Comparison of ENCODE assay signal across 17 cellular contexts in genomic region chr19:50992666-50993035, GRCh38. TPM values are rescaled to one million over a fixed set of nuclear protein-coding genes. Genes with fewer than 3 reads are reported as not detected.
DNase-seq lines count a peak whose midpoint lies in the region; ATAC-seq, FAIRE-seq and TF ChIP-seq lines count a peak whose summit lies in the region.
"Had no signal": no experiment of that assay in that cellular context is flagged by ENCODE, and none has a peak within 500 bp of the region (broad histone marks: within the 10 kb centered on the region; RNA-seq: fewer than 3 reads in every experiment).

No MANE protein-coding gene starts in this region.

- no peaks in the 10 kb centered on the region for H3K9me1 ChIP-seq in keratinocyte (ENCODE audit: control insufficient read depth, extremely low read depth, insufficient read depth, low read length)

- H3K9me3 ChIP-seq in PC-3 (ENCODE audit: low read length), result no peaks in the 10 kb centered on the region
- H3K9me3 ChIP-seq in keratinocyte (ENCODE audit: control insufficient read depth, low read depth, low read length), result no peaks in the 10 kb centered on the region
- H3K9me3 ChIP-seq: Caco-2 had no signal

- H3K36me3 Mint-ChIP-seq in activated CD4-positive, alpha-beta memory T cell treated with anti-CD3 and anti-CD28 coated beads for 36 hours, result no peaks in the 10 kb centered on the region
- H3K36me3 Mint-ChIP-seq in mesothelial cell of epicardium, result no peaks in the 10 kb centered on the region
- H3K36me3 Mint-ChIP-seq: CD8-positive, alpha-beta memory T cell had no signal

- H3K4me2 ChIP-seq in PC-3 (ENCODE audit: low read length) (peak overlapping the region; percentile 14; the same call in 1 of the 2 replicates), keratinocyte (ENCODE audit: control insufficient read depth, extremely low read depth, insufficient read depth, low read depth, low read length) (peak overlapping the region; percentile 58)
- H3K4me2 ChIP-seq: BLaER1 had no signal

- H3K4me3 Mint-ChIP-seq in stimulated activated naive CD8-positive, alpha-beta T cell treated with anti-CD3 and anti-CD28 coated beads, Interleukin-15, amount 100 ng/mL, for 72 hours, result no peak overlapping the region
- no peak overlapping the region for H3K4me3 Mint-ChIP-seq in activated CD4-positive, alpha-beta memory T cell treated with anti-CD3 and anti-CD28 coated beads for 36 hours
- no peak overlapping the region for H3K4me3 Mint-ChIP-seq in mesothelial cell of epicardium
- H3K4me3 Mint-ChIP-seq: CD8-positive, alpha-beta memory T cell had no signal

- TF ChIP-seq CTCF in PC-3 (conservative IDR thresholded peaks at IDR 0.05; ENCODE audit: low read depth, low read length) (no peak), keratinocyte (optimal IDR thresholded peaks at IDR 0.05 in 1 of 3, IDR thresholded peaks at IDR 0.05 in 1 of 3, conservative IDR thresholded peaks at IDR 0.05 in 1 of 3; ENCODE audit: extremely low read depth in 1 of 3, insufficient read depth in 2 of 3, low read length in 3 of 3) (no peak), mesothelial cell of epicardium (IDR thresholded peaks at IDR 0.05; ENCODE audit: unreplicated experiment) (no peak)

- H3K79me2 ChIP-seq in PC-3 (ENCODE audit: low read length), result no peaks in the 10 kb centered on the region
- no peaks in the 10 kb centered on the region for H3K79me2 ChIP-seq in keratinocyte (ENCODE audit: control insufficient read depth, insufficient read depth, low read length)

- H3K27ac ChIP-seq in PC-3 (ENCODE audit: low read length) (peak overlapping the region; percentile 72), epithelial cell of prostate (peak overlapping the region; percentile 86), keratinocyte (ENCODE audit: control insufficient read depth, insufficient read depth, low read length) (peak overlapping the region; percentile 73)
- H3K27ac ChIP-seq: BLaER1 had no signal

- ATAC-seq in PC-3, result no peak
- no peak for ATAC-seq in stimulated activated naive CD8-positive, alpha-beta T cell treated with anti-CD3 and anti-CD28 coated beads, Interleukin-15, amount 100 ng/mL, for 72 hours

- DNase-seq in Caki2 (ENCODE audit: low read depth), result peak; percentile 54
- DNase-seq in PC-3, result peak; percentile 73
- peak; percentile 86 for DNase-seq in epithelial cell of prostate (ENCODE audit: low read depth, low spot score)
- DNase-seq in keratinocyte (ENCODE audit: low read depth, low spot score), result no peak
- no peak for DNase-seq in stimulated activated naive CD8-positive, alpha-beta T cell treated with anti-CD3 and anti-CD28 coated beads, Interleukin-15, amount 100 ng/mL, for 72 hours
- DNase-seq in activated CD4-positive, alpha-beta memory T cell treated with anti-CD3 and anti-CD28 coated beads for 36 hours, result no peak
- DNase-seq in mesothelial cell of epicardium (ENCODE audit: low spot score in 2 of 2, unreplicated experiment in 2 of 2), result no peak
- no peak for DNase-seq in stimulated activated CD4-positive, alpha-beta T cell treated with anti-CD3 and anti-CD28 coated beads, Interleukin-4, amount 100 ng/mL, for 24 hours
- DNase-seq: 8988T; AML-193; Caco-2; CD8-positive, alpha-beta memory T cell; DMS 273 treated with DMSO at 0.1 percent for 48 hours; HCEC 1CT had no signal

- no peaks in the 10 kb centered on the region for H3F3A ChIP-seq in PC-3 (ENCODE audit: low read length, unreplicated experiment)

- H3K36me3 ChIP-seq in PC-3 (ENCODE audit: low read depth, low read length), result no peaks in the 10 kb centered on the region
- peaks cover 0 to 2% of the 10 kb centered on the region in 2 experiments for H3K36me3 ChIP-seq in keratinocyte (ENCODE audit: control insufficient read depth in 2 of 2, extremely low read depth in 1 of 2, insufficient read depth in 2 of 2, low read length in 2 of 2)
- H3K36me3 ChIP-seq: BLaER1 had no signal

- H3K9ac ChIP-seq in PC-3 (ENCODE audit: low read length) (no peak overlapping the region; the same call in 1 of the 2 replicates), keratinocyte (ENCODE audit: control insufficient read depth, extremely low read depth, insufficient read depth, low read length) (peak overlapping the region; percentile 35)
- H3K9ac ChIP-seq: BLaER1 had no signal

- H3K4me3 ChIP-seq in PC-3 (ENCODE audit: low read length), result no peak overlapping the region
- H3K4me3 ChIP-seq in keratinocyte (ENCODE audit: control insufficient read depth in 2 of 3, extremely low read depth in 1 of 3, insufficient read depth in 2 of 3, low read depth in 1 of 3, low read length in 3 of 3), result peak overlapping the region in 1 of 3 experiments; percentile 16
- H3K4me3 ChIP-seq: BLaER1 had no signal

- H2AFZ ChIP-seq in PC-3 (ENCODE audit: low read length), result peak overlapping the region; percentile 36
- H2AFZ ChIP-seq in keratinocyte (ENCODE audit: control insufficient read depth, low read length), result peak overlapping the region; percentile 71

- H3K9me3 Mint-ChIP-seq in stimulated activated naive CD8-positive, alpha-beta T cell treated with anti-CD3 and anti-CD28 coated beads, Interleukin-15, amount 100 ng/mL, for 72 hours, result peaks cover 0 to 8% of the 10 kb centered on the region in 2 donors
- H3K9me3 Mint-ChIP-seq in activated CD4-positive, alpha-beta memory T cell treated with anti-CD3 and anti-CD28 coated beads for 36 hours, result no peaks in the 10 kb centered on the region
- H3K9me3 Mint-ChIP-seq in mesothelial cell of epicardium, result no peaks in the 10 kb centered on the region

- H3K9me2 ChIP-seq in PC-3 (replicated peaks; ENCODE audit: low read length), result no peaks in the 10 kb centered on the region

- in situ Hi-C loops in Caki2 (cut with HindIII; ENCODE audit: low pct_unique_long_range_greater_than_20kb, low sequenced_read_pairs), result no loop called here

- no peaks in the 10 kb centered on the region for H4K20me1 ChIP-seq in PC-3 (ENCODE audit: low read length)
- H4K20me1 ChIP-seq in keratinocyte (ENCODE audit: control insufficient read depth, extremely low read depth, insufficient read depth, low read length), result no peaks in the 10 kb centered on the region
- H4K20me1 ChIP-seq: BLaER1 had no signal

- H3K4me1 Mint-ChIP-seq in stimulated activated naive CD8-positive, alpha-beta T cell treated with anti-CD3 and anti-CD28 coated beads, Interleukin-15, amount 100 ng/mL, for 72 hours, result no peaks in the 10 kb centered on the region
- no peaks in the 10 kb centered on the region for H3K4me1 Mint-ChIP-seq in activated CD4-positive, alpha-beta memory T cell treated with anti-CD3 and anti-CD28 coated beads for 36 hours (ENCODE audit: low read depth)
- no peaks in the 10 kb centered on the region for H3K4me1 Mint-ChIP-seq in mesothelial cell of epicardium
- H3K4me1 Mint-ChIP-seq: CD8-positive, alpha-beta memory T cell had no signal

- peaks cover 34% of the 10 kb centered on the region for H3K27me3 Mint-ChIP-seq in stimulated activated naive CD8-positive, alpha-beta T cell treated with anti-CD3 and anti-CD28 coated beads, Interleukin-15, amount 100 ng/mL, for 72 hours
- peaks cover 24% of the 10 kb centered on the region for H3K27me3 Mint-ChIP-seq in activated CD4-positive, alpha-beta memory T cell treated with anti-CD3 and anti-CD28 coated beads for 36 hours
- peaks cover 52% of the 10 kb centered on the region for H3K27me3 Mint-ChIP-seq in mesothelial cell of epicardium (ENCODE audit: low read depth)

- H3K27ac Mint-ChIP-seq in stimulated activated naive CD8-positive, alpha-beta T cell treated with anti-CD3 and anti-CD28 coated beads, Interleukin-15, amount 100 ng/mL, for 72 hours, result no peak overlapping the region
- H3K27ac Mint-ChIP-seq in activated CD4-positive, alpha-beta memory T cell treated with anti-CD3 and anti-CD28 coated beads for 36 hours, result no peak overlapping the region
- H3K27ac Mint-ChIP-seq in mesothelial cell of epicardium, result no peak overlapping the region
- H3K27ac Mint-ChIP-seq: CD8-positive, alpha-beta memory T cell had no signal

- no TSS peak for BruUV-seq in PC-3 (replicated peaks; lab: Mats Ljungman, UMichigan)

- FAIRE-seq in keratinocyte (lab: Jason Lieb, UNC), result peak; percentile 34

- CTCF ChIA-PET in PC-3 (lab: Charles Lee), result no interaction called here
- CTCF ChIA-PET in activated CD4-positive, alpha-beta memory T cell treated with anti-CD3 and anti-CD28 coated beads for 36 hours (lab: Charles Lee), result no interaction called here

- intact Hi-C loops in PC-3 (cut with micrococcal nuclease), result no loop called here
- intact Hi-C loops in activated CD4-positive, alpha-beta memory T cell treated with anti-CD3 and anti-CD28 coated beads for 36 hours (cut with micrococcal nuclease), result no loop called here

- H3K27me3 ChIP-seq in PC-3 (ENCODE audit: low read length) (peaks cover 2% of the 10 kb centered on the region; the same call in 1 of the 2 replicates), keratinocyte (ENCODE audit: control insufficient read depth, extremely low read depth, insufficient read depth, low read length) (no peaks in the 10 kb centered on the region)
- H3K27me3 ChIP-seq: BLaER1 had no signal

- dilution Hi-C loops in keratinocyte (cut with MboI; ENCODE audit: extremely low pct_ligation_motif_present, low sequenced_read_pairs), result no loop called here

- POLR2A ChIA-PET in PC-3 (lab: Charles Lee; ENCODE audit: unreplicated experiment), result no interaction called here
- POLR2A ChIA-PET in activated CD4-positive, alpha-beta memory T cell treated with anti-CD3 and anti-CD28 coated beads for 36 hours (lab: Charles Lee), result no interaction called here

- H3K4me1 ChIP-seq in PC-3 (ENCODE audit: insufficient read depth, low read length), result peaks cover 14% of the 10 kb centered on the region
- peaks cover 19% of the 10 kb centered on the region for H3K4me1 ChIP-seq in keratinocyte (ENCODE audit: control insufficient read depth, extremely low read depth, insufficient read depth, low read length)
- H3K4me1 ChIP-seq: BLaER1, Caco-2 had no signal

RNA-seq across cellular contexts. Expression of gene KLK8, which starts 8.8 kb away (rescaled TPM):
- not detected in 2 replicates for total RNA-seq in Caki2 (2014; rRNA removed; shearing (Covaris generic); ENCODE audit: low replicate concordance)
- total RNA-seq in PC-3 (2014; rRNA removed), result 2.3 TPM in 1 of 2 replicates, not detected in the other
- polyA plus RNA-seq in keratinocyte, result 88.8 to 232 TPM (median 118 TPM) in 3 replicates
- polyA plus RNA-seq in keratinocyte (2011; ENCODE audit: low read depth), result 465 TPM
- polyA plus RNA-seq in keratinocyte (2011; cell fraction: cytosol; rRNA removed), result 101 and 121 TPM in 2 replicates
- 103 and 104 TPM in 2 replicates for polyA plus RNA-seq in keratinocyte (2011; cell fraction: nucleus; rRNA removed)
- 205 and 602 TPM in 2 replicates for polyA plus RNA-seq in keratinocyte (2012; ENCODE audit: low replicate concordance)
- polyA minus RNA-seq in keratinocyte, result 75.5 to 165 TPM (median 104 TPM) in 3 replicates
- 82.9 TPM for polyA minus RNA-seq in keratinocyte (2011; cell fraction: cytosol; rRNA and poly(A)+ RNA removed)
- polyA minus RNA-seq in keratinocyte (2011; cell fraction: nucleus; rRNA and poly(A)+ RNA removed), result 61.0 and 75.9 TPM in 2 replicates
- not detected for total RNA-seq in activated CD4-positive, alpha-beta memory T cell treated with anti-CD3 and anti-CD28 coated beads for 36 hours
- total RNA-seq in mesothelial cell of epicardium, result 5.4 to 8.6 TPM (median 6.9 TPM) in 3 replicates
- total RNA-seq: CD8-positive, alpha-beta memory T cell; Daoy; H4 had no signal
- polyA plus RNA-seq: CD8-positive, alpha-beta memory T cell had no signal

RNA-seq across cellular contexts. Expression of gene KLK7, which starts 8.9 kb away (rescaled TPM):
- not detected in 2 replicates for total RNA-seq in Caki2 (2014; rRNA removed; shearing (Covaris generic); ENCODE audit: low replicate concordance)
- total RNA-seq in PC-3 (2014; rRNA removed) (0.23 and 3.6 TPM in 2 replicates), mesothelial cell of epicardium (0.52 to 1.3 TPM (median 0.97 TPM) in 3 replicates)
- 22.4 to 33.8 TPM (median 29.2 TPM) in 3 replicates for polyA plus RNA-seq in keratinocyte
- polyA plus RNA-seq in keratinocyte (2011; ENCODE audit: low read depth), result 140 TPM
- 27.6 and 59.2 TPM in 2 replicates for polyA plus RNA-seq in keratinocyte (2011; cell fraction: cytosol; rRNA removed)
- polyA plus RNA-seq in keratinocyte (2011; cell fraction: nucleus; rRNA removed), result 89.8 and 155 TPM in 2 replicates
- 36.2 and 757 TPM in 2 replicates for polyA plus RNA-seq in keratinocyte (2012; ENCODE audit: low replicate concordance)
- 11.1 to 66.6 TPM (median 14.4 TPM) in 3 replicates for polyA minus RNA-seq in keratinocyte
- 16.1 TPM for polyA minus RNA-seq in keratinocyte (2011; cell fraction: cytosol; rRNA and poly(A)+ RNA removed)
- 39.9 and 57.8 TPM in 2 replicates for polyA minus RNA-seq in keratinocyte (2011; cell fraction: nucleus; rRNA and poly(A)+ RNA removed)
- not detected for total RNA-seq in activated CD4-positive, alpha-beta memory T cell treated with anti-CD3 and anti-CD28 coated beads for 36 hours
- total RNA-seq: Caco-2; CD8-positive, alpha-beta memory T cell; Daoy; H4 had no signal
- polyA plus RNA-seq: CD8-positive, alpha-beta memory T cell had no signal

RNA-seq across cellular contexts. Expression of gene KLK6, which starts 23.3 kb away (rescaled TPM):
- total RNA-seq in Caki2 (2014; rRNA removed; shearing (Covaris generic); ENCODE audit: low replicate concordance), result not detected in 2 replicates
- total RNA-seq in PC-3 (2014; rRNA removed) (73.7 and 75.0 TPM in 2 replicates), mesothelial cell of epicardium (14.6 to 15.4 TPM (median 15.4 TPM) in 3 replicates)
- 0.73 to 2.5 TPM (median 1.9 TPM) in 3 replicates for polyA plus RNA-seq in keratinocyte
- 5.6 TPM for polyA plus RNA-seq in keratinocyte (2011; ENCODE audit: low read depth)
- 0.81 and 2.5 TPM in 2 replicates for polyA plus RNA-seq in keratinocyte (2011; cell fraction: cytosol; rRNA removed)
- 3.6 and 7.7 TPM in 2 replicates for polyA plus RNA-seq in keratinocyte (2011; cell fraction: nucleus; rRNA removed)
- 2.8 and 23.6 TPM in 2 replicates for polyA plus RNA-seq in keratinocyte (2012; ENCODE audit: low replicate concordance)
- 0.69 to 5.9 TPM (median 2.7 TPM) in 3 replicates for polyA minus RNA-seq in keratinocyte
- 3.3 TPM for polyA minus RNA-seq in keratinocyte (2011; cell fraction: cytosol; rRNA and poly(A)+ RNA removed)
- polyA minus RNA-seq in keratinocyte (2011; cell fraction: nucleus; rRNA and poly(A)+ RNA removed), result 3.2 and 8.3 TPM in 2 replicates
- not detected for total RNA-seq in activated CD4-positive, alpha-beta memory T cell treated with anti-CD3 and anti-CD28 coated beads for 36 hours
- total RNA-seq: CD8-positive, alpha-beta memory T cell; Daoy; H4 had no signal
- polyA plus RNA-seq: CD8-positive, alpha-beta memory T cell had no signal

RNA-seq across cellular contexts. Expression of gene KLK10, which starts 26.9 kb away (rescaled TPM):
- not detected in 2 replicates for total RNA-seq in Caki2 (2014; rRNA removed; shearing (Covaris generic); ENCODE audit: low replicate concordance)
- total RNA-seq in PC-3 (2014; rRNA removed) (1.2 and 2.9 TPM in 2 replicates), mesothelial cell of epicardium (1.4 to 2.2 TPM (median 2.1 TPM) in 3 replicates)
- polyA plus RNA-seq in keratinocyte, result 56.3 to 97.5 TPM (median 95.3 TPM) in 3 replicates
- polyA plus RNA-seq in keratinocyte (2011; ENCODE audit: low read depth), result 229 TPM
- 130 and 165 TPM in 2 replicates for polyA plus RNA-seq in keratinocyte (2011; cell fraction: cytosol; rRNA removed)
- 213 and 216 TPM in 2 replicates for polyA plus RNA-seq in keratinocyte (2011; cell fraction: nucleus; rRNA removed)
- polyA plus RNA-seq in keratinocyte (2012; ENCODE audit: low replicate concordance), result 105 and 359 TPM in 2 replicates
- 56.9 to 212 TPM (median 115 TPM) in 3 replicates for polyA minus RNA-seq in keratinocyte
- 217 TPM for polyA minus RNA-seq in keratinocyte (2011; cell fraction: cytosol; rRNA and poly(A)+ RNA removed)
- 112 and 176 TPM in 2 replicates for polyA minus RNA-seq in keratinocyte (2011; cell fraction: nucleus; rRNA and poly(A)+ RNA removed)
- total RNA-seq in activated CD4-positive, alpha-beta memory T cell treated with anti-CD3 and anti-CD28 coated beads for 36 hours, result not detected
- total RNA-seq: Caco-2; CD8-positive, alpha-beta memory T cell; Daoy; H4 had no signal
- polyA plus RNA-seq: CD8-positive, alpha-beta memory T cell had no signal

RNA-seq across cellular contexts. Expression of gene KLK11, which starts 33.8 kb away (rescaled TPM):
- total RNA-seq in Caki2 (2014; rRNA removed; shearing (Covaris generic); ENCODE audit: low replicate concordance), result not detected in 2 replicates
- total RNA-seq in PC-3 (2014; rRNA removed) (0.23 TPM in 1 of 2 replicates, not detected in the other), mesothelial cell of epicardium (not detected in 3 replicates)
- 12.8 to 39.0 TPM (median 18.0 TPM) in 3 replicates for polyA plus RNA-seq in keratinocyte
- polyA plus RNA-seq in keratinocyte (2011; ENCODE audit: low read depth), result 70.5 TPM
- 29.1 and 35.1 TPM in 2 replicates for polyA plus RNA-seq in keratinocyte (2011; cell fraction: cytosol; rRNA removed)
- 57.0 and 68.1 TPM in 2 replicates for polyA plus RNA-seq in keratinocyte (2011; cell fraction: nucleus; rRNA removed)
- polyA plus RNA-seq in keratinocyte (2012; ENCODE audit: low replicate concordance), result 16.1 and 182 TPM in 2 replicates
- 8.1 to 22.2 TPM (median 10.7 TPM) in 3 replicates for polyA minus RNA-seq in keratinocyte
- polyA minus RNA-seq in keratinocyte (2011; cell fraction: cytosol; rRNA and poly(A)+ RNA removed), result 38.9 TPM
- 14.5 and 16.5 TPM in 2 replicates for polyA minus RNA-seq in keratinocyte (2011; cell fraction: nucleus; rRNA and poly(A)+ RNA removed)
- not detected for total RNA-seq in activated CD4-positive, alpha-beta memory T cell treated with anti-CD3 and anti-CD28 coated beads for 36 hours
- total RNA-seq: Caco-2; CD8-positive, alpha-beta memory T cell; Daoy; H4 had no signal
- polyA plus RNA-seq: CD8-positive, alpha-beta memory T cell had no signal

Comparison
In these comparisons a context has a peak if more than half of its experiments do, and no peak if none do; other contexts are left out.
1. DNase-seq: peak in Caki2 (single experiment), PC-3 (single experiment) and epithelial cell of prostate (single experiment); none in keratinocyte (single experiment), stimulated activated naive CD8-positive, alpha-beta T cell treated with anti-CD3 and anti-CD28 coated beads, Interleukin-15, amount 100 ng/mL, for 72 hours (0 of 2), activated CD4-positive, alpha-beta memory T cell treated with anti-CD3 and anti-CD28 coated beads for 36 hours (single experiment), mesothelial cell of epicardium (0 of 2) and stimulated activated CD4-positive, alpha-beta T cell treated with anti-CD3 and anti-CD28 coated beads, Interleukin-4, amount 100 ng/mL, for 24 hours (single experiment).
2. RNA of gene KLK6, which starts 23.3 kb away (total RNA-seq): 73.7 to 75.0 TPM in PC-3 and 14.6 to 15.4 TPM in mesothelial cell of epicardium; not detected in Caki2 and not detected in activated CD4-positive, alpha-beta memory T cell treated with anti-CD3 and anti-CD28 coated beads for 36 hours; every median in the first group is over 10 times any median in the second.
3. Peak in every context shown above with its lines, with median percentiles within 50 percentile points of each other: H3K27ac ChIP-seq.